Comparison of ENCODE assay signal across 9 cellular contexts in the genomic region with DNA sequence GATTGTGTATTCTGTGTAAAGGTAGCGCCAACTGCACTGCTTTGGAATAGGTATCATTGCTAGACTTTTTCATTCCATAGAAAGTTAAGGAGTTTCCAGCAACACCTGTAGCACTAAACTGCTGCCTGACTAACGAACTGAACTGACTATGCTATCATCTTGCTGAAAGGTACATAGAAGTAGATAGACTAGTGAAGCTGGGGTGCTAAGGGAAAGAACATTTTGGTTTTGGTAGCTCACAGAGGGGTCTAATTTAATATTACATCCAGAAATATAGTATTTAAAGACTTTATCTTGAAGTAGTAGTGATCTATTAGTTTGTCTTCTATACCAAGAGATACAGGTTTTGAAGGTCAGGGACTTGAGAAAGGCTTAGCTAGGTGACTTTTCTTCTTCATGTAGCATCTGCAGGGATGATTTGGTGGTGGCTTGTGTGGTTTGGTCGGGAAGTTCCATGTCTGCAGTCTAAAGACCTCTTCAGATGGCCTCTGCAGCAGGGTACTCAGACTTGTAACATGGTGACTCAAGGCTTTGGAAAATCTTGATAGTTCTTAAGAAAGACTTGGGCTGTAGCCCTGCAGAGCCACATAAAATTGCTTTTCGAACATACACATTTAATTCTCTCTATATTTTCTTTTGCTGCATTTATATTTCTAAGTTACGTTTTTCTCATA. TPM values are rescaled to one million over a fixed set of nuclear protein-coding genes. Genes with fewer than 3 reads are reported as not detected.
DNase-seq lines count a peak whose midpoint lies in the region; ATAC-seq, FAIRE-seq and TF ChIP-seq lines count a peak whose summit lies in the region.
"Had no signal": no experiment of that assay in that cellular context is flagged by ENCODE, and none has a peak within 500 bp of the region (broad histone marks: within the 10 kb centered on the region; RNA-seq: fewer than 3 reads in every experiment).

No MANE protein-coding gene starts in this region.

- no peak overlapping the region for H3K9ac ChIP-seq in GM12878 (ENCODE audit: control insufficient read depth, insufficient read depth, low read length)

- in situ Hi-C loops in GM12878 (cut with MboI): no loop called here

- H3K36me3 ChIP-seq in GM12878 (ENCODE audit: control insufficient read depth in 2 of 2, insufficient read depth in 2 of 2, low read length in 1 of 2) (no peaks in the 10 kb centered on the region; a peak in 1 of 4 replicates), A673 (ENCODE audit: insufficient read depth, low read length, poor library complexity, severe bottlenecking) (no peaks in the 10 kb centered on the region)

- H3K27ac ChIP-seq in GM12878 (ENCODE audit: control insufficient read depth, insufficient read depth): peak overlapping the region; percentile 20; the same call in 1 of the 2 replicates
- no peak overlapping the region for H3K27ac ChIP-seq in A673 (ENCODE audit: low read depth, low read length, poor library complexity, severe bottlenecking)
- H3K27ac ChIP-seq: HL-60 had no signal

- no peak for TF ChIP-seq POLR2A in GM12878 (IDR thresholded peaks at IDR 0.05; ENCODE audit: low read depth, low read length)

- POLR2A ChIA-PET in GM12878 (lab: Charles Lee) (interaction anchor here (1.4 to 3.3 kb wide), 2 partner anchors 8 to 9 kb away, joined by 3 to 22 read pairs; partner anchors contain the start of gene SENP6), A673 (lab: Charles Lee; ENCODE audit: low non-redundant PET) (no interaction called here)

- H3K4me3 Mint-ChIP-seq in IgD-negative memory B cell: peak overlapping the region in 3 of 4 donors; percentile 73 to 85 (median 79)

- peak overlapping the region; percentile 45 for H3K4me2 ChIP-seq in GM12878 (ENCODE audit: control insufficient read depth, insufficient read depth)

- CTCF ChIA-PET in GM12878 (lab: Yijun Ruan, JAX) (interaction anchor here (0.6 to 1.3 kb wide), 5 partner anchors 9 to 344 kb away, joined by 3 to 5 read pairs (median 3); no protein-coding TSS in a partner anchor), A673 (lab: Charles Lee) (no interaction called here)

- TF ChIP-seq EP300 in GM12878 (IDR thresholded peaks at IDR 0.05; ENCODE audit: borderline replicate concordance in 1 of 2, control insufficient read depth in 1 of 2, low read depth in 2 of 2, low read length in 2 of 2): no peak

- DNase-seq in GM12878 (ENCODE audit: low read depth, low spot score) (no peak), LoVo (ENCODE audit: low spot score) (no peak), NCI-H82 treated with DMSO at 0.1 percent for 48 hours (lab: John Stamatoyannopoulos, UW; ENCODE audit: unreplicated experiment) (no peak), A673 (ENCODE audit: low spot score) (no peak), NCI-H2171 treated with DMSO at 0.1 percent for 48 hours (lab: John Stamatoyannopoulos, UW) (no peak)
- peak; percentile 39 for DNase-seq in stimulated activated CD8-positive, alpha-beta memory T cell treated with anti-CD3 and anti-CD28 coated beads, Interleukin-4, amount 100 ng/mL, for 24 hours (ENCODE audit: low read depth)

- TF ChIP-seq CTCF in GM12878 (IDR thresholded peaks at IDR 0.05 in 2 of 3, conservative IDR thresholded peaks at IDR 0.05 in 1 of 3; ENCODE audit: control insufficient read depth in 2 of 3, extremely low read depth in 1 of 3, insufficient read depth in 1 of 3, low read depth in 3 of 3, low read length in 3 of 3) (no peak), A673 (conservative IDR thresholded peaks at IDR 0.05; ENCODE audit: low read depth, low read length) (no peak)

- H3K4me3 ChIP-seq in GM12878 (0 out of 2 replicates have a peak overlapping the region, but pooled peaks have one; percentile 45), A673 (ENCODE audit: low read depth, low read length, poor library complexity, severe bottlenecking) (no peak overlapping the region)

- peaks cover 96% of the 10 kb centered on the region for H3K79me2 ChIP-seq in GM12878 (ENCODE audit: control insufficient read depth, insufficient read depth, low read length)

- H3K4me1 ChIP-seq in GM12878 (ENCODE audit: control insufficient read depth, insufficient read depth, low read length): peaks cover 34% of the 10 kb centered on the region
- H3K4me1 ChIP-seq in A673 (ENCODE audit: insufficient read depth, low read length, poor library complexity, severe bottlenecking): peaks cover 36% of the 10 kb centered on the region

- H4K20me1 ChIP-seq in GM12878 (ENCODE audit: control insufficient read depth, insufficient read depth): peaks cover 4% of the 10 kb centered on the region; the same call in 1 of the 2 replicates

- BruUV-seq in GM12878 (replicated peaks; lab: Mats Ljungman, UMichigan) (no TSS peak), A673 (replicated peaks; lab: Mats Ljungman, UMichigan) (no TSS peak)

- H2AFZ ChIP-seq in GM12878 (ENCODE audit: control insufficient read depth, low read depth, low read length): no peak overlapping the region

- peaks cover 3% of the 10 kb centered on the region for H3K36me3 Mint-ChIP-seq in IgD-negative memory B cell

- ATAC-seq in GM19463 (IDR thresholded peaks at IDR 0.05; ENCODE audit: unreplicated experiment) (peak; percentile 56), GM12878 (peak; percentile 46)

- H3K4me1 Mint-ChIP-seq in IgD-negative memory B cell: peaks cover 76 to 77% (median 77%) of the 10 kb centered on the region in 3 donors

- SMC1A ChIA-PET in GM12878 (lab: Charles Lee; ENCODE audit: uncharacterized antibody, unreplicated experiment): interaction anchor here (0.7 to 1.5 kb wide), 7 partner anchors 8 to 187 kb away, joined by 3 to 6 read pairs (median 3); partner anchors contain the start of gene SENP6

- no peaks in the 10 kb centered on the region for H3K27me3 Mint-ChIP-seq in IgD-negative memory B cell

- H3K9me3 ChIP-seq in GM12878 (replicated peaks; ENCODE audit: control insufficient read depth, insufficient read depth, low read length): no peaks in the 10 kb centered on the region; the same call in 1 of the 3 replicates
- H3K9me3 ChIP-seq in A673 (ENCODE audit: low read depth, low read length, poor library complexity, severe bottlenecking): no peaks in the 10 kb centered on the region

- no peak for TF ChIP-seq RAD21 in GM12878 (IDR thresholded peaks at IDR 0.05; ENCODE audit: insufficient read depth, low read depth, low read length)

- peak overlapping the region in 2 of 3 donors; percentile 21 to 49 for H3K27ac Mint-ChIP-seq in IgD-negative memory B cell

- H3K27me3 ChIP-seq in GM12878 (replicated peaks in 1 of 2; ENCODE audit: control insufficient read depth in 2 of 2, insufficient read depth in 2 of 2, low read length in 1 of 2) (no peaks in the 10 kb centered on the region), A673 (replicated peaks; ENCODE audit: insufficient read depth, low read depth, low read length, poor library complexity) (no peaks in the 10 kb centered on the region)

- intact Hi-C loops in GM12878 (cut with micrococcal nuclease; ENCODE audit: unreplicated experiment) (no loop called here), A673 (cut with micrococcal nuclease; ENCODE audit: unreplicated experiment) (no loop called here)

- FAIRE-seq in GM12878 (lab: Jason Lieb, UNC): peak; percentile 23

- 54% methylated on average over 5 of the region's 5 CpGs for WGBS in GM12878 (ENCODE audit: insufficient coverage, insufficient replicate concordance, low lambda C conversion rate, missing lambda C conversion rate)

- H3K9me3 Mint-ChIP-seq in IgD-negative memory B cell: no peaks in the 10 kb centered on the region

- RAD21 ChIA-PET in GM12878 (lab: Charles Lee; ENCODE audit: unreplicated experiment): interaction anchor here (0.6 to 1.3 kb wide), 6 partner anchors 8 to 403 kb away, joined by 3 to 5 read pairs (median 4); no protein-coding TSS in a partner anchor

TF ChIP-seq in GM12878, 131 proteins besides CTCF, POLR2A, EP300 and RAD21 (continues in another document):
- TF ChIP-seq MEF2B (IDR thresholded peaks at IDR 0.05; ENCODE audit: partially characterized antibody, poor library complexity, severe bottlenecking): no peak
- peak; percentile 77 for TF ChIP-seq RUNX3 (IDR thresholded peaks at IDR 0.05; ENCODE audit: low read length)
- no peak for TF ChIP-seq EZH2 (IDR thresholded peaks at IDR 0.05; ENCODE audit: borderline replicate concordance, control insufficient read depth, low read depth, low read length)

RNA-seq across cellular contexts. Expression of gene SENP6, which starts 10.2 kb away (rescaled TPM):
- 63.6 TPM for polyA plus RNA-seq in IgD-negative memory B cell
- 338 and 339 TPM in 2 replicates for total RNA-seq in GM12878 (2013; cell fraction: nucleolus; rRNA removed)
- total RNA-seq in GM12878 (2014; rRNA removed): 48.9 and 50.8 TPM in 2 replicates
- 70.0 and 75.2 TPM in 2 replicates for total RNA-seq in GM12878 (2014; rRNA removed; fragmentation: Illumina TruSeq; extraction: Trizol)
- total RNA-seq in GM12878 (2021): 46.9 and 52.1 TPM in 2 replicates
- 12.9 TPM for polyA plus RNA-seq in GM12878 (2011; ENCODE audit: low read depth)
- polyA plus RNA-seq in GM12878 (2011; rRNA removed): 45.6 and 91.9 TPM in 2 replicates
- 10.9 and 11.5 TPM in 2 replicates for polyA plus RNA-seq in GM12878 (2011; cell fraction: cytosol; rRNA removed)
- polyA plus RNA-seq in GM12878 (2011; cell fraction: nucleus; rRNA removed): 42.8 and 52.2 TPM in 2 replicates
- 25.4 and 32.2 TPM in 2 replicates for polyA plus RNA-seq in GM12878 (2012)
- 56.1 and 79.1 TPM in 2 replicates for polyA plus RNA-seq in GM12878 (2014; fragmentation: Illumina TruSeq; extraction: Trizol)
- 10 to 100 TPM; 10.7 to 17.2 TPM for polyA plus RNA-seq in GM12878 (2014; fragmentation: Nextera tagmentation; extraction: Ambion mirVana)
- polyA plus RNA-seq in GM12878 (2014; rRNA removed): 31.6 and 36.5 TPM in 2 replicates
- polyA plus RNA-seq in GM12878 (2016; fragmentation: Nextera tagmentation; extraction: Ambion mirVana): 10 to 100 TPM; 36.6 to 39.0 TPM
- 27.5 and 37.7 TPM in 2 replicates for polyA minus RNA-seq in GM12878 (2011; rRNA and poly(A)+ RNA removed)
- polyA minus RNA-seq in GM12878 (2011; cell fraction: cytosol; rRNA and poly(A)+ RNA removed): 16.3 and 19.2 TPM in 2 replicates
- polyA minus RNA-seq in GM12878 (2011; cell fraction: nucleus; rRNA and poly(A)+ RNA removed): 49.0 and 102 TPM in 2 replicates
- total RNA-seq in A673 (2021): 92.7 and 103 TPM in 2 replicates
